29 cellular contexts compared by ENCODE assay signal in genomic region chr3:32172420-32172819, GRCh38.
"Had no signal": no experiment of that assay in that cellular context is flagged by ENCODE, and none has a peak within 500 bp of the region (broad histone marks: within the 10 kb centered on the region; RNA-seq: fewer than 3 reads in every experiment).

No MANE protein-coding gene starts in this region.

- DNase-seq: stimulated activated CD4-positive, alpha-beta T cell treated with anti-CD3 and anti-CD28 coated beads, Interleukin-2, amount 100 ng/mL, for 48 hours; stimulated activated CD4-positive, alpha-beta T cell treated with anti-CD3 and anti-CD28 coated beads, Interleukin-4, amount 100 ng/mL, for 1 hour; stimulated activated CD4-positive, alpha-beta T cell treated with anti-CD3 and anti-CD28 coated beads, Interleukin-4, amount 100 ng/mL, for 24 hours; stimulated activated CD4-positive, alpha-beta T cell treated with anti-CD3 and anti-CD28 coated beads, Interleukin-4, amount 100 ng/mL, for 4 hours; stimulated activated CD8-positive, alpha-beta memory T cell treated with anti-CD3 and anti-CD28 coated beads, Interleukin-4, amount 100 ng/mL, for 48 hours; stimulated activated naive B cell treated with anti-CD40 and anti-IgM and Interleukin-4, amounts not matched to agents 10 μg/mL and 1 μg/mL and 100 μg/mL, for 72 hours; stimulated activated naive CD4-positive, alpha-beta T cell; stimulated activated naive CD4-positive, alpha-beta T cell treated with Interleukin-2 at 50 U/mL for 16 hours; stimulated activated naive CD8-positive, alpha-beta T cell treated with anti-CD3 and anti-CD28 coated beads, Interleukin-15, amount 100 ng/mL, for 72 hours; stimulated activated naive CD8-positive, alpha-beta T cell treated with anti-CD3 and anti-CD28 coated beads, Interleukin-15, Interleukin-2, amounts not matched to agents 100 U/mL and 50 U/mL, for 24 hours; stomach; substantia nigra; testis; thyroid gland; tibial artery; transverse colon; trophoblast cell; upper lobe of left lung; upper lobe of right lung; uterus had no signal

- H3K27ac ChIP-seq: stomach, suprapubic skin, testis, thoracic aorta, thyroid gland, tibial artery, tibial nerve, transverse colon, upper lobe of left lung, upper lobe of right lung, uterus, vagina had no signal

- H3K4me1 ChIP-seq: suprapubic skin, testis, thyroid gland, tibial artery, transverse colon, uterus, vagina had no signal

- FAIRE-seq: urothelium cell line had no signal

- H3K4me3 ChIP-seq: stomach, suprapubic skin, testis, thoracic aorta, thyroid gland, tibial artery, tibial nerve, transverse colon, upper lobe of left lung, upper lobe of right lung, uterus, vagina had no signal

- H3K27ac Mint-ChIP-seq: stimulated activated effector memory CD8-positive, alpha-beta T cell treated with anti-CD3 and anti-CD28 coated beads, Interleukin-12 subunit alpha, Interleukin-12 subunit beta, amount 100 ng/mL, for 72 hours; stimulated activated memory B cell treated with anti-CD40 and anti-IgM and Interleukin-4, amounts not matched to agents 10 μg/mL and 1 μg/mL and 100 μg/mL, for 72 hours; stimulated activated naive B cell treated with anti-CD40 and anti-IgM and Interleukin-4, amounts not matched to agents 10 μg/mL and 1 μg/mL and 100 μg/mL, for 72 hours; stimulated activated naive CD8-positive, alpha-beta T cell treated with anti-CD3 and anti-CD28 coated beads, Interleukin-15, amount 100 ng/mL, for 72 hours; stimulated activated naive CD8-positive, alpha-beta T cell treated with anti-CD3 and anti-CD28 coated beads, Interleukin-15, Interleukin-2, amounts not matched to agents 100 ng/mL and 50 ng/mL, for 24 hours; type B pancreatic cell had no signal

- H3K27me3 Mint-ChIP-seq: stimulated activated memory B cell treated with anti-CD40 and anti-IgM and Interleukin-4, amounts not matched to agents 10 μg/mL and 1 μg/mL and 100 μg/mL, for 72 hours; stimulated activated naive CD8-positive, alpha-beta T cell treated with anti-CD3 and anti-CD28 coated beads, Interleukin-15, Interleukin-2, amounts not matched to agents 100 ng/mL and 50 ng/mL, for 24 hours; type B pancreatic cell had no signal

- H3K36me3 ChIP-seq: thoracic aorta, uterus had no signal

- H3K36me3 Mint-ChIP-seq: stimulated activated effector memory CD8-positive, alpha-beta T cell treated with anti-CD3 and anti-CD28 coated beads, Interleukin-12 subunit alpha, Interleukin-12 subunit beta, amount 100 ng/mL, for 72 hours had no signal

- ATAC-seq: stimulated activated effector memory CD8-positive, alpha-beta T cell treated with anti-CD3 and anti-CD28 coated beads, Interleukin-12 subunit alpha, Interleukin-12 subunit beta, amount 100 ng/mL, for 72 hours; stimulated activated memory B cell treated with anti-CD40 and anti-IgM and Interleukin-4, amounts not matched to agents 10 μg/mL and 1 μg/mL and 100 μg/mL, for 72 hours; stimulated activated naive B cell treated with anti-CD40 and anti-IgM and Interleukin-4, amounts not matched to agents 10 μg/mL and 1 μg/mL and 100 μg/mL, for 72 hours; stimulated activated naive CD8-positive, alpha-beta T cell treated with anti-CD3 and anti-CD28 coated beads, Interleukin-15, amount 100 ng/mL, for 72 hours; stimulated activated naive CD8-positive, alpha-beta T cell treated with anti-CD3 and anti-CD28 coated beads, Interleukin-15, Interleukin-2, amounts not matched to agents 100 U/mL and 50 U/mL, for 24 hours; upper lobe of right lung had no signal

- H3K27me3 ChIP-seq: stomach, suprapubic skin, testis, thyroid gland, tibial artery, tibial nerve, transverse colon, upper lobe of left lung, upper lobe of right lung, uterus, vagina had no signal

- H3K4me3 Mint-ChIP-seq: stimulated activated effector memory CD8-positive, alpha-beta T cell treated with anti-CD3 and anti-CD28 coated beads, Interleukin-12 subunit alpha, Interleukin-12 subunit beta, amount 100 ng/mL, for 72 hours; stimulated activated memory B cell treated with anti-CD40 and anti-IgM and Interleukin-4, amounts not matched to agents 10 μg/mL and 1 μg/mL and 100 μg/mL, for 72 hours; stimulated activated naive B cell treated with anti-CD40 and anti-IgM and Interleukin-4, amounts not matched to agents 10 μg/mL and 1 μg/mL and 100 μg/mL, for 72 hours; stimulated activated naive CD8-positive, alpha-beta T cell treated with anti-CD3 and anti-CD28 coated beads, Interleukin-15, amount 100 ng/mL, for 72 hours; stimulated activated naive CD8-positive, alpha-beta T cell treated with anti-CD3 and anti-CD28 coated beads, Interleukin-15, Interleukin-2, amounts not matched to agents 100 ng/mL and 50 ng/mL, for 24 hours; type B pancreatic cell had no signal

- H3K9me3 ChIP-seq: testis, thoracic aorta, thyroid gland, upper lobe of right lung, uterus had no signal
